15 cellular contexts compared by ENCODE assay signal in genomic region chr9:92620870-92621269, GRCh38. TPM values are rescaled to one million over a fixed set of nuclear protein-coding genes. Genes with fewer than 3 reads are reported as not detected.
A peak's percentile ranks its signal among the peaks of the same experiment; 100 is the strongest.
DNase-seq lines count a peak whose midpoint lies in the region; ATAC-seq, FAIRE-seq and TF ChIP-seq lines count a peak whose summit lies in the region.
"Had no signal": no experiment of that assay in that cellular context is flagged by ENCODE, and none has a peak within 500 bp of the region (broad histone marks: within the 10 kb centered on the region; RNA-seq: fewer than 3 reads in every experiment).

No MANE protein-coding gene starts in this region.

- no peak for FAIRE-seq in small intestine (lab: Jason Lieb, UNC)
- FAIRE-seq: HTR-8/SVneo had no signal

- H3K27me3 ChIP-seq in esophagus muscularis mucosa (no peaks in the 10 kb centered on the region), ovary (no peaks in the 10 kb centered on the region), tibial artery (no peaks in the 10 kb centered on the region), small intestine (ENCODE audit: control insufficient read depth in 2 of 2, insufficient read depth in 2 of 2, low read length in 2 of 2) (no peaks in the 10 kb centered on the region)

- TF ChIP-seq CTCF in esophagus muscularis mucosa (IDR thresholded peaks at IDR 0.05) (no peak), ovary (IDR thresholded peaks at IDR 0.05) (no peak), tibial artery (IDR thresholded peaks at IDR 0.05) (no peak)

- peak overlapping the region; percentile 82 to 90 (median 88) for H3K27ac ChIP-seq in esophagus muscularis mucosa (replicated peaks in 1 of 4)
- peak overlapping the region; percentile 58 to 73 for H3K27ac ChIP-seq in ovary
- peak overlapping the region; percentile 68 to 80 for H3K27ac ChIP-seq in tibial artery
- no peak overlapping the region for H3K27ac ChIP-seq in small intestine (ENCODE audit: low read depth in 1 of 2, low read length in 1 of 2)
- H3K27ac ChIP-seq: HL-60 had no signal

- peaks cover 16 to 73% (median 63%) of the 10 kb centered on the region in 4 donors for H3K4me1 ChIP-seq in esophagus muscularis mucosa
- peaks cover 39% of the 10 kb centered on the region for H3K4me1 ChIP-seq in ovary (ENCODE audit: insufficient read depth)
- peaks cover 0 to 52% (median 31%) of the 10 kb centered on the region in 4 donors for H3K4me1 ChIP-seq in tibial artery
- H3K4me1 ChIP-seq in small intestine (ENCODE audit: control insufficient read depth in 2 of 2, insufficient read depth in 1 of 2, low read depth in 1 of 2, low read length in 1 of 2), result no peaks in the 10 kb centered on the region

- ATAC-seq in activated T-cell treated with anti-CD3 and anti-CD28 coated beads, Interleukin-2, amount 50 U/mL, for 4 hours, result no peak
- ATAC-seq in HG03095 (IDR thresholded peaks at IDR 0.05; ENCODE audit: unreplicated experiment), result no peak

- TF ChIP-seq EP300 in esophagus muscularis mucosa (IDR thresholded peaks at IDR 0.05) (no peak), ovary (IDR thresholded peaks at IDR 0.05) (no peak)

- H3K4me3 Mint-ChIP-seq in activated T-cell treated with anti-CD3 and anti-CD28 coated beads, Interleukin-2, amount 50 U/mL, for 24 hours, result no peak overlapping the region
- no peak overlapping the region for H3K4me3 Mint-ChIP-seq in activated T-cell treated with anti-CD3 and anti-CD28 coated beads, Interleukin-2, amount 50 U/mL, for 4 hours
- H3K4me3 Mint-ChIP-seq: CD4-positive, alpha-beta memory T cell had no signal

- peak overlapping the region; percentile 7 for H3K27ac Mint-ChIP-seq in activated T-cell treated with anti-CD3 and anti-CD28 coated beads, Interleukin-2, amount 50 U/mL, for 24 hours

- H3K4me3 ChIP-seq in esophagus muscularis mucosa, result no peak overlapping the region
- no peak overlapping the region for H3K4me3 ChIP-seq in ovary
- H3K4me3 ChIP-seq in tibial artery, result no peak overlapping the region
- no peak overlapping the region for H3K4me3 ChIP-seq in small intestine (ENCODE audit: low read depth in 1 of 2, low read length in 2 of 2)

- no peaks in the 10 kb centered on the region for H3K9me3 ChIP-seq in esophagus muscularis mucosa
- H3K9me3 ChIP-seq in ovary, result no peaks in the 10 kb centered on the region
- H3K9me3 ChIP-seq in tibial artery, result no peaks in the 10 kb centered on the region
- H3K9me3 ChIP-seq in small intestine (ENCODE audit: control insufficient read depth, low read depth), result no peaks in the 10 kb centered on the region

- TF ChIP-seq POLR2A in esophagus muscularis mucosa (IDR thresholded peaks at IDR 0.05; ENCODE audit: low read depth) (no peak), ovary (IDR thresholded peaks at IDR 0.05) (no peak)

- no peaks in the 10 kb centered on the region for H3K9me3 Mint-ChIP-seq in activated T-cell treated with anti-CD3 and anti-CD28 coated beads, Interleukin-2, amount 50 U/mL, for 24 hours
- no peaks in the 10 kb centered on the region for H3K9me3 Mint-ChIP-seq in activated T-cell treated with anti-CD3 and anti-CD28 coated beads, Interleukin-2, amount 50 U/mL, for 4 hours
- H3K9me3 Mint-ChIP-seq: CD4-positive, alpha-beta memory T cell had no signal

- H3K36me3 ChIP-seq in esophagus muscularis mucosa (peaks cover 0 to 51% (median 11%) of the 10 kb centered on the region in 4 donors), ovary (no peaks in the 10 kb centered on the region), tibial artery (peaks cover 0 to 36% (median 3%) of the 10 kb centered on the region in 3 donors), small intestine (ENCODE audit: control insufficient read depth in 2 of 2, insufficient read depth in 2 of 2, low read length in 2 of 2) (peaks cover 4 to 7% of the 10 kb centered on the region in 2 donors)

- intact Hi-C loops in esophagus muscularis mucosa (cut with DNase I) (loop anchor here (5.0 kb wide), 1 partner anchor 129 kb away; no protein-coding TSS in a partner anchor), ovary (cut with DNase I) (no loop called here), tibial artery (cut with DNase I; ENCODE audit: low total_unique reads) (no loop called here)

- DNase-seq in activated T-cell treated with anti-CD3 and anti-CD28 coated beads, Interleukin-2, amount 50 U/mL, for 24 hours, result no peak
- no peak for DNase-seq in activated T-cell treated with anti-CD3 and anti-CD28 coated beads, Interleukin-2, amount 50 U/mL, for 4 hours
- DNase-seq in esophagus muscularis mucosa (ENCODE audit: extremely low spot score), result no peak
- DNase-seq in ovary, result peak in 1 of 5 donors; percentile 38
- no peak for DNase-seq in tibial artery
- DNase-seq in globus pallidus (ENCODE audit: low spot score), result no peak
- DNase-seq in small intestine, result no peak
- DNase-seq: 8988T; Calu3; CD4-positive, alpha-beta memory T cell; NCI-H1930; NCI-H69 had no signal

- 96% methylated on average over 5 of the region's 5 CpGs for WGBS in esophagus muscularis mucosa
- 65 to 72% (median 69%) methylated on average over 5 of the region's 5 CpGs for WGBS in ovary, 3 donors
- 92 to 97% (median 94%) methylated on average over 5 of the region's 5 CpGs for WGBS in small intestine, 3 donors

- H3K4me1 Mint-ChIP-seq in activated T-cell treated with anti-CD3 and anti-CD28 coated beads, Interleukin-2, amount 50 U/mL, for 24 hours (ENCODE audit: low read depth), result no peaks in the 10 kb centered on the region
- no peaks in the 10 kb centered on the region for H3K4me1 Mint-ChIP-seq in activated T-cell treated with anti-CD3 and anti-CD28 coated beads, Interleukin-2, amount 50 U/mL, for 4 hours (ENCODE audit: low read depth)

- no peaks in the 10 kb centered on the region for H3K27me3 Mint-ChIP-seq in activated T-cell treated with anti-CD3 and anti-CD28 coated beads, Interleukin-2, amount 50 U/mL, for 24 hours
- H3K27me3 Mint-ChIP-seq in activated T-cell treated with anti-CD3 and anti-CD28 coated beads, Interleukin-2, amount 50 U/mL, for 4 hours (ENCODE audit: low read depth), result no peaks in the 10 kb centered on the region
- H3K27me3 Mint-ChIP-seq: CD4-positive, alpha-beta memory T cell had no signal

- H3K36me3 Mint-ChIP-seq in activated T-cell treated with anti-CD3 and anti-CD28 coated beads, Interleukin-2, amount 50 U/mL, for 24 hours (ENCODE audit: low read depth), result peaks cover 89% of the 10 kb centered on the region
- H3K36me3 Mint-ChIP-seq in activated T-cell treated with anti-CD3 and anti-CD28 coated beads, Interleukin-2, amount 50 U/mL, for 4 hours (ENCODE audit: insufficient read depth), result peaks cover 39% of the 10 kb centered on the region

RNA-seq across cellular contexts. Expression of gene IPPK, which starts 49.1 kb away (rescaled TPM):
- total RNA-seq in activated T-cell treated with anti-CD3 and anti-CD28 coated beads, Interleukin-2, amount 50 U/mL, for 4 hours, result 10 to 100 TPM; 12.8 to 14.6 (median 14.5) TPM
- 1 to 10 TPM; 5.0 to 8.4 (median 6.1) TPM for total RNA-seq in esophagus muscularis mucosa
- 1 to 10 TPM; 5.7 to 8.5 (median 7.1) TPM for total RNA-seq in ovary
- 1 to 10 TPM; 4.7 to 6.2 TPM for polyA plus RNA-seq in ovary
- polyA plus RNA-seq in small intestine, result 1 to 10 TPM; 3.0 to 5.4 (median 4.0) TPM

Comparison
In these comparisons a context has a peak if more than half of its experiments do, and no peak if none do; other contexts are left out.
1. H3K27ac ChIP-seq: peak in esophagus muscularis mucosa (4 of 4), ovary (2 of 2) and tibial artery (2 of 2); none in small intestine (0 of 2).